8 cellular contexts compared by ENCODE assay signal in genomic region chr20:54207743-54208491, GRCh38.
DNase-seq lines count a peak whose midpoint lies in the region; FAIRE-seq and TF ChIP-seq lines count a peak whose summit lies in the region.

A gene with protein sequence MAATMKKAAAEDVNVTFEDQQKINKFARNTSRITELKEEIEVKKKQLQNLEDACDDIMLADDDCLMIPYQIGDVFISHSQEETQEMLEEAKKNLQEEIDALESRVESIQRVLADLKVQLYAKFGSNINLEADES (plus strand): TSS chr20:54208087. CDS start chr20:54208101, 14 bp downstream.

- FAIRE-seq in H54 (lab: Jason Lieb, UNC) = no peak

- peak within 1 kb of the TSS; percentile 70 for H3K4me3 ChIP-seq in LNCaP clone FGC (ENCODE audit: low read depth, low read length)
- peak within 1 kb of the TSS; percentile 90 to 94 for H3K4me3 ChIP-seq in foreskin fibroblast (ENCODE audit: low read depth in 1 of 2, low read length in 2 of 2)
- H3K4me3 ChIP-seq in neuron (ENCODE audit: low read length) = peak within 1 kb of the TSS; percentile 82
- H3K4me3 ChIP-seq in subcutaneous abdominal adipose tissue (ENCODE audit: low read depth in 1 of 5, low read length in 5 of 5) = peak within 1 kb of the TSS; percentile 87 to 98 (median 98)

- H3K9me3 ChIP-seq in neuron (ENCODE audit: low read length) (no peaks in the 10 kb centered on the region), subcutaneous abdominal adipose tissue (ENCODE audit: control insufficient read depth in 5 of 5, low read length in 5 of 5) (no peaks in the 10 kb centered on the region)

- peak within 1 kb of the TSS; percentile 98 for H3K27ac ChIP-seq in subcutaneous abdominal adipose tissue (ENCODE audit: low read depth, low read length)

- peak; percentile 91 for TF ChIP-seq CTCF in LNCaP clone FGC (IDR thresholded peaks at IDR 0.05; ENCODE audit: control insufficient read depth, extremely low read depth, insufficient read depth)
- TF ChIP-seq CTCF in foreskin fibroblast (IDR thresholded peaks at IDR 0.05; ENCODE audit: low read depth, low read length) = peak; percentile 93

- H3K27me3 ChIP-seq in neuron (ENCODE audit: insufficient read depth, low read length) (no peaks in the 10 kb centered on the region), subcutaneous abdominal adipose tissue (ENCODE audit: control insufficient read depth in 5 of 5, insufficient read depth in 4 of 5, low read length in 5 of 5) (no peaks in the 10 kb centered on the region)

- peak within 1 kb of the TSS; percentile 71 for H2AFZ ChIP-seq in neuron (ENCODE audit: low read depth, low read length)

- peaks cover 10% of the 10 kb centered on the region for H3K36me3 ChIP-seq in neuron (ENCODE audit: insufficient read depth, low read length)
- peaks cover 0 to 4% (median 0%) of the 10 kb centered on the region in 5 donors for H3K36me3 ChIP-seq in subcutaneous abdominal adipose tissue (ENCODE audit: control insufficient read depth in 5 of 5, insufficient read depth in 5 of 5, low read length in 5 of 5)

- H3K4me1 ChIP-seq in neuron (ENCODE audit: insufficient read depth, low read length) (peaks cover 10% of the 10 kb centered on the region), subcutaneous abdominal adipose tissue (ENCODE audit: control insufficient read depth in 5 of 5, insufficient read depth in 5 of 5, low read length in 5 of 5) (peaks cover 0 to 27% (median 24%) of the 10 kb centered on the region in 5 donors)

- peak; percentile 37; the same call in 1 of the 2 replicates for TF ChIP-seq POLR2A in H54 (IDR thresholded peaks at IDR 0.05; ENCODE audit: low read depth, low read length)

- H3K9ac ChIP-seq in subcutaneous abdominal adipose tissue (ENCODE audit: low read length in 5 of 5) = peak within 1 kb of the TSS; percentile 93 to 99 (median 99)

- DNase-seq in GF-D8 (lab: John Stamatoyannopoulos, UW) (peak; percentile 35), H54 (ENCODE audit: insufficient read length, low spot score) (peak; percentile 90), LNCaP clone FGC (ENCODE audit: low read depth) (peak; percentile 45), SHP77 (lab: John Stamatoyannopoulos, UW) (peak; percentile 60 to 77), activated gamma-delta T cell (lab: John Stamatoyannopoulos, UW) (peak; percentile 48), foreskin fibroblast (peak; percentile 76 to 94)

Comparison
In these comparisons a context has a peak if more than half of its experiments do, and no peak if none do; other contexts are left out.
1. Peak in every context shown above with its lines: DNase-seq, H3K4me3 ChIP-seq and H3K27ac ChIP-seq.
2. DNase-seq: peak in every context shown above with its lines; median percentile 90 in H54; 85 in foreskin fibroblast; 68 in SHP77; 48 in activated gamma-delta T cell; 45 in LNCaP clone FGC; 35 in GF-D8.